15 cellular contexts compared by ENCODE assay signal in the genomic region with DNA sequence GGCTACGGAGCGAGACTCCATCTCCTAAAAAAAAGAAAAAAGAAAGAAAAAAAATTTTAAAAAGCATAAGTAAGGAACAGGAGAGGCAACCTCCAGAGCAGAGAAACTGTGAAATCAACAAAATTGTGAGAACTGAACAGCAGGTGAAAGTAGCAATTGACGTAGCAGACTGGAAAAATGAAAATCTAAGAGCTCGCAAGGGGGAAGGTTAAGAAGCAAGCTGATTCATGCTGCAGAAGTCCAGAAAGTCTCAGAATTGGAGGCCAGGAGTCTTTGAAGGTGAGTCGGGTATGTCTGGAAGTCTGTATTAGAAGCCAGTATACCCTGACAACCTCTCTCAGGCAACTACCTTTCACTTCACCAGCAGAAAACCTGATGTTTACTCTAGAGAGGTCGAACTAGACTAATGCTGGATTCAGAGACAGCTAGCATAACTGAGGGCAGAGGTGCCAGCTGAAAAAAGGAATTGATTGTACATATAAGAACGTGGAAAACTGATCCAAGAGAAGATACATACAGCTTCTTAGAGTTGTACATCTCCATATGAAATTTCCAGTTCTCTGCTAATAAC.
DNase-seq lines count a peak whose midpoint lies in the region; ATAC-seq and TF ChIP-seq lines count a peak whose summit lies in the region.
"Had no signal": no experiment of that assay in that cellular context is flagged by ENCODE, and none has a peak within 500 bp of the region (broad histone marks: within the 10 kb centered on the region; RNA-seq: fewer than 3 reads in every experiment).

No MANE protein-coding gene starts in this region.

- no peaks in the 10 kb centered on the region for H3K27me3 Mint-ChIP-seq in Caco-2 (ENCODE audit: insufficient read depth, unreplicated experiment)

- intact Hi-C loops in Caco-2 (cut with micrococcal nuclease; ENCODE audit: unreplicated experiment) (no loop called here), body of pancreas (cut with DNase I) (no loop called here), testis (cut with DNase I; ENCODE audit: low total_unique reads) (no loop called here)

- H3K79me2 ChIP-seq in smooth muscle cell (ENCODE audit: low read depth), result no peaks in the 10 kb centered on the region

- no peak overlapping the region for H3K4me3 Mint-ChIP-seq in Caco-2 (ENCODE audit: unreplicated experiment)
- H3K4me3 Mint-ChIP-seq: CD8-positive, alpha-beta memory T cell had no signal

- H3K27me3 ChIP-seq in Caco-2 (replicated peaks; ENCODE audit: control insufficient read depth, insufficient read depth, low read length) (no peaks in the 10 kb centered on the region), body of pancreas (no peaks in the 10 kb centered on the region), smooth muscle cell (ENCODE audit: low read depth) (no peaks in the 10 kb centered on the region), testis (no peaks in the 10 kb centered on the region)
- H3K27me3 ChIP-seq: BLaER1 had no signal

- H3K4me1 ChIP-seq in Caco-2, result peaks cover 8% of the 10 kb centered on the region; the same call in 1 of the 2 replicates
- H3K4me1 ChIP-seq in body of pancreas, result peaks cover 56% of the 10 kb centered on the region
- peaks cover 6% of the 10 kb centered on the region for H3K4me1 ChIP-seq in smooth muscle cell (ENCODE audit: low read depth)
- H3K4me1 ChIP-seq in testis, result no peaks in the 10 kb centered on the region
- H3K4me1 ChIP-seq: BLaER1 had no signal

- no peak overlapping the region for H3K9ac ChIP-seq in smooth muscle cell (ENCODE audit: low read depth)
- H3K9ac ChIP-seq: BLaER1 had no signal

- H3F3A ChIP-seq in smooth muscle cell (ENCODE audit: low read depth), result no peaks in the 10 kb centered on the region

- H3K4me1 Mint-ChIP-seq in Caco-2 (ENCODE audit: low read depth, unreplicated experiment), result peaks cover 21% of the 10 kb centered on the region
- H3K4me1 Mint-ChIP-seq: CD8-positive, alpha-beta memory T cell had no signal

- H3K36me3 Mint-ChIP-seq in Caco-2 (ENCODE audit: insufficient read depth, unreplicated experiment), result no peaks in the 10 kb centered on the region

- no TSS peak for BruUV-seq in Caco-2 (replicated peaks; lab: Mats Ljungman, UMichigan)

- peak in 2 of 3 donors; percentile 33 to 51 for TF ChIP-seq POLR2A in body of pancreas (IDR thresholded peaks at IDR 0.05)
- TF ChIP-seq POLR2A in testis (IDR thresholded peaks at IDR 0.05), result no peak

- DNase-seq in Caco-2 (no peak), body of pancreas (peak in 2 of 4 donors; percentile 10 to 26), left lobe of liver (ENCODE audit: low spot score) (no peak), smooth muscle cell (lab: John Stamatoyannopoulos, UW; ENCODE audit: unreplicated experiment) (no peak), testis (no peak)
- DNase-seq in activated CD4-positive, alpha-beta T cell treated with anti-CD3 and anti-CD28 coated beads for 1 hour, result no peak
- DNase-seq: 8988T; AML-193; CD8-positive, alpha-beta memory T cell; DMS53; GF-D8; IMR-90 had no signal

- no peak overlapping the region for H3K4me2 ChIP-seq in smooth muscle cell
- H3K4me2 ChIP-seq: BLaER1 had no signal

- peaks cover 37% of the 10 kb centered on the region for H3K9me3 Mint-ChIP-seq in Caco-2 (ENCODE audit: unreplicated experiment)

- no peak for TF ChIP-seq CTCF in Caco-2 (IDR thresholded peaks at IDR 0.05; ENCODE audit: insufficient read depth in 1 of 2, low read depth in 1 of 2, low read length in 1 of 2, severe bottlenecking in 1 of 2, unreplicated experiment in 1 of 2)
- no peak for TF ChIP-seq CTCF in body of pancreas (IDR thresholded peaks at IDR 0.05)
- TF ChIP-seq CTCF in smooth muscle cell (IDR thresholded peaks at IDR 0.05; ENCODE audit: borderline replicate concordance, insufficient read depth, poor library complexity, severe bottlenecking), result no peak
- TF ChIP-seq CTCF in testis (IDR thresholded peaks at IDR 0.05), result no peak

- H2AFZ ChIP-seq in smooth muscle cell (ENCODE audit: low read depth), result no peak overlapping the region

- H3K27ac ChIP-seq in body of pancreas (peak overlapping the region; percentile 56 to 86 (median 82)), smooth muscle cell (ENCODE audit: low read depth) (peak overlapping the region; percentile 40), testis (no peak overlapping the region)
- H3K27ac ChIP-seq: BLaER1 had no signal

- no peaks in the 10 kb centered on the region for H3K36me3 ChIP-seq in Caco-2 (ENCODE audit: control insufficient read depth, insufficient read depth, low read length)
- H3K36me3 ChIP-seq in body of pancreas (replicated peaks in 1 of 2; ENCODE audit: insufficient read depth in 1 of 2, low read depth in 2 of 2), result no peaks in the 10 kb centered on the region
- no peaks in the 10 kb centered on the region for H3K36me3 ChIP-seq in smooth muscle cell (ENCODE audit: low read depth)
- H3K36me3 ChIP-seq in testis (ENCODE audit: low read depth, missing control alignments), result no peaks in the 10 kb centered on the region

- POLR2A ChIA-PET in Caco-2 (lab: Charles Lee), result no interaction called here

- no peaks in the 10 kb centered on the region for H4K20me1 ChIP-seq in smooth muscle cell (ENCODE audit: low read depth)
- H4K20me1 ChIP-seq: BLaER1 had no signal

- CTCF ChIA-PET in Caco-2 (lab: Charles Lee), result no interaction called here

- H3K27ac Mint-ChIP-seq in Caco-2 (ENCODE audit: unreplicated experiment), result peak overlapping the region; percentile 4

- no peak overlapping the region for H3K4me3 ChIP-seq in Caco-2 (ENCODE audit: low read depth, low read length)
- no peak overlapping the region for H3K4me3 ChIP-seq in body of pancreas
- no peak overlapping the region for H3K4me3 ChIP-seq in smooth muscle cell
- no peak overlapping the region for H3K4me3 ChIP-seq in testis
- H3K4me3 ChIP-seq: BLaER1 had no signal

- ATAC-seq in body of pancreas (peak; percentile 67), left lobe of liver (peak; percentile 41), HG02763 (IDR thresholded peaks at IDR 0.05; ENCODE audit: unreplicated experiment) (no peak)
- ATAC-seq: HCT116 had no signal

- peaks cover 25% of the 10 kb centered on the region for H3K9me3 ChIP-seq in Caco-2
- H3K9me3 ChIP-seq in body of pancreas, result no peaks in the 10 kb centered on the region
- no peaks in the 10 kb centered on the region for H3K9me3 ChIP-seq in smooth muscle cell (replicated peaks; ENCODE audit: low read depth)
- no peaks in the 10 kb centered on the region for H3K9me3 ChIP-seq in testis

- 31 to 39% methylated on average over 7 of the region's 7 CpGs for WGBS in body of pancreas, 2 donors
- 76% methylated on average over 7 of the region's 7 CpGs for WGBS in smooth muscle cell (ENCODE audit: low lambda C conversion rate)
- 84 to 97% methylated on average over 7 of the region's 7 CpGs for WGBS in testis, 2 donors

Comparison
In these comparisons a context has a peak if more than half of its experiments do, and no peak if none do; other contexts are left out.
1. H3K27ac ChIP-seq: peak in body of pancreas (4 of 4) and smooth muscle cell (single experiment); none in testis (0 of 2).